In genomic region chr10:110323503-110323902, GRCh38 we compare ENCODE assay signal across 13 cellular contexts. TPM values are rescaled to one million over a fixed set of nuclear protein-coding genes. Genes with fewer than 3 reads are reported as not detected.
DNase-seq lines count a peak whose midpoint lies in the region; ATAC-seq and TF ChIP-seq lines count a peak whose summit lies in the region.
"Had no signal": no experiment of that assay in that cellular context is flagged by ENCODE, and none has a peak within 500 bp of the region (broad histone marks: within the 10 kb centered on the region; RNA-seq: fewer than 3 reads in every experiment).

No MANE protein-coding gene starts in this region.

- DNase-seq in BJ (ENCODE audit: low read depth), result peak; percentile 43
- peak; percentile 97 for DNase-seq in IMR-90
- peak; percentile 92 for DNase-seq in brain microvascular endothelial cell
- DNase-seq in memory B cell (ENCODE audit: low spot score in 2 of 2), result no peak
- no peak for DNase-seq in SJCRH30
- DNase-seq in activated effector memory CD4-positive, alpha-beta T cell treated with anti-CD3 and anti-CD28 coated beads, Interleukin-2, amount 50 U/mL, for 16 hours, result no peak
- DNase-seq: activated CD4-positive, alpha-beta T cell treated with anti-CD3 and anti-CD28 coated beads for 48 hours; kidney; NCI-H2171; testis had no signal

- H2BK5ac ChIP-seq in IMR-90 (ENCODE audit: low read depth, low read length, poor library complexity, severe bottlenecking), result peak overlapping the region; percentile 63

- POLR2A ChIA-PET in BJ (lab: Charles Lee), result interaction anchor here (0.6 kb wide), 1 partner anchor 541 kb away, joined by 3 read pairs; no protein-coding TSS in a partner anchor
- POLR2A ChIA-PET in IMR-90 (lab: Charles Lee; ENCODE audit: unreplicated experiment), result no interaction called here

- TF ChIP-seq POLR2A in IMR-90 (IDR thresholded peaks at IDR 0.05; ENCODE audit: low read depth, low read length), result peak; percentile 27; the same call in 1 of the 2 replicates

- peak overlapping the region; percentile 72 for H3K4ac ChIP-seq in IMR-90 (ENCODE audit: low read depth, low read length)

- H3K27me3 Mint-ChIP-seq in memory B cell, result peaks cover 2% of the 10 kb centered on the region
- H3K27me3 Mint-ChIP-seq: IgD-negative memory B cell had no signal

- H3K27me3 ChIP-seq in BJ (ENCODE audit: control insufficient read depth, insufficient read depth, low read length) (no peaks in the 10 kb centered on the region), IMR-90 (ENCODE audit: control insufficient read depth, insufficient read depth, low read length) (no peaks in the 10 kb centered on the region), brain microvascular endothelial cell (replicated peaks) (no peaks in the 10 kb centered on the region), SJCRH30 (no peaks in the 10 kb centered on the region)
- H3K27me3 ChIP-seq: testis had no signal

- H3K36me3 Mint-ChIP-seq in memory B cell, result peaks cover 11% of the 10 kb centered on the region

- peaks cover 5% of the 10 kb centered on the region; the same call in 1 of the 2 replicates for H4K20me1 ChIP-seq in IMR-90 (ENCODE audit: insufficient read depth, low read length)

- H3K27ac ChIP-seq in IMR-90 (ENCODE audit: insufficient read depth, low read length), result no peak overlapping the region
- peak overlapping the region; percentile 80 for H3K27ac ChIP-seq in brain microvascular endothelial cell
- H3K27ac ChIP-seq in SJCRH30, result no peak overlapping the region
- H3K27ac ChIP-seq: testis had no signal

- H3K36me3 ChIP-seq in BJ (ENCODE audit: control insufficient read depth, insufficient read depth, low read length), result no peaks in the 10 kb centered on the region
- no peaks in the 10 kb centered on the region for H3K36me3 ChIP-seq in IMR-90 (ENCODE audit: control insufficient read depth, insufficient read depth, low read length)
- no peaks in the 10 kb centered on the region for H3K36me3 ChIP-seq in brain microvascular endothelial cell (replicated peaks)
- no peaks in the 10 kb centered on the region for H3K36me3 ChIP-seq in SJCRH30

- no CpG with 5 or more reads among the region's 2 CpGs for WGBS in IMR-90 (ENCODE audit: extremely low coverage in 2 of 2, insufficient read length in 1 of 2), 2 experiments

- H3K4me3 Mint-ChIP-seq in memory B cell, result no peak overlapping the region
- H3K4me3 Mint-ChIP-seq: IgD-negative memory B cell had no signal

- BruUV-seq in IMR-90 (replicated peaks; lab: Mats Ljungman, UMichigan), result no TSS peak

- peak overlapping the region; percentile 74; the same call in 1 of the 2 replicates for H3K18ac ChIP-seq in IMR-90 (ENCODE audit: low read depth, low read length)

- H3K9me3 ChIP-seq in IMR-90 (ENCODE audit: control insufficient read depth, insufficient read depth, low read length) (peaks cover 6% of the 10 kb centered on the region; the same call in 1 of the 2 replicates), SJCRH30 (replicated peaks) (peaks cover 8% of the 10 kb centered on the region; the same call in 1 of the 2 replicates)
- H3K9me3 ChIP-seq: testis had no signal

- peak overlapping the region; percentile 8; the same call in 2 of the 3 replicates for H2BK15ac ChIP-seq in IMR-90 (ENCODE audit: low read depth, low read length)

- H3K4me1 ChIP-seq in IMR-90 (ENCODE audit: control insufficient read depth, insufficient read depth, low read length) (peaks cover 24% of the 10 kb centered on the region), SJCRH30 (peaks cover 10% of the 10 kb centered on the region; the same call in 1 of the 2 replicates)
- H3K4me1 ChIP-seq: testis had no signal

- H3K4me2 ChIP-seq in IMR-90 (ENCODE audit: low read depth, low read length), result no peak overlapping the region

- H3K4me3 ChIP-seq in BJ (ENCODE audit: low read depth, low read length) (no peak overlapping the region), IMR-90 (ENCODE audit: insufficient read depth, low read depth, low read length) (no peak overlapping the region), brain microvascular endothelial cell (ENCODE audit: low read depth, low read length) (no peak overlapping the region), SJCRH30 (no peak overlapping the region)
- H3K4me3 ChIP-seq: testis had no signal

- H3K27ac Mint-ChIP-seq in memory B cell, result peak overlapping the region; percentile 58

- CTCF ChIA-PET in BJ (lab: Yijun Ruan, JAX), result interaction anchor here (1.2 to 2.6 kb wide), 3 partner anchors 10 to 349 kb away, joined by 3 to 9 read pairs (median 3); no protein-coding TSS in a partner anchor
- CTCF ChIA-PET in IMR-90 (lab: Yijun Ruan, JAX), result interaction anchor here (0.6 to 1.6 kb wide), 4 partner anchors 11 to 268 kb away, joined by 3 to 6 read pairs (median 4); no protein-coding TSS in a partner anchor

- H3K9me1 ChIP-seq in IMR-90 (ENCODE audit: insufficient read depth, low read length), result peaks cover 21% of the 10 kb centered on the region

- no peak overlapping the region for H2AK9ac ChIP-seq in IMR-90 (replicated peaks; ENCODE audit: low read depth, low read length, poor library complexity)

- peak overlapping the region; percentile 56; the same call in 1 of the 2 replicates for H2BK120ac ChIP-seq in IMR-90 (ENCODE audit: low read depth, low read length)

- H2BK20ac ChIP-seq in IMR-90 (ENCODE audit: low read depth, low read length), result peak overlapping the region; percentile 7; the same call in 1 of the 2 replicates

- TF ChIP-seq RAD21 in IMR-90 (IDR thresholded peaks at IDR 0.05; ENCODE audit: low read length), result peak; percentile 31

- in situ Hi-C loops in IMR-90 (cut with MboI; ENCODE audit: low sequenced_read_pairs), result loop anchor here (25.0 kb wide), 1 partner anchor 1814 kb away; no protein-coding TSS in a partner anchor
- in situ Hi-C loops in brain microvascular endothelial cell (cut with HindIII; ENCODE audit: low pct_ligation_motif_present, low sequenced_read_pairs), result no loop called here

- H3K23ac ChIP-seq in IMR-90 (ENCODE audit: low read depth, low read length), result no peak overlapping the region

- H4K91ac ChIP-seq in IMR-90 (ENCODE audit: insufficient read depth, low read depth, low read length), result no peak overlapping the region

- H3K9ac ChIP-seq in IMR-90 (ENCODE audit: low read depth, low read length), result no peak overlapping the region

- dilution Hi-C loops in IMR-90 (cut with HindIII; ENCODE audit: low sequenced_read_pairs, unreplicated experiment), result no loop called here

- no peak overlapping the region for H3K56ac ChIP-seq in IMR-90 (ENCODE audit: extremely low read depth, insufficient read depth, low read length)

- no peaks in the 10 kb centered on the region for H3K79me1 ChIP-seq in IMR-90 (ENCODE audit: low read depth in 1 of 2, low read length in 2 of 2)

- intact Hi-C loops in IMR-90 (cut with micrococcal nuclease), result no loop called here

- TF ChIP-seq CTCF in BJ (IDR thresholded peaks at IDR 0.05; ENCODE audit: insufficient read depth, low read depth, low read length) (no peak), IMR-90 (conservative IDR thresholded peaks at IDR 0.05; ENCODE audit: low read depth, low read length) (no peak), brain microvascular endothelial cell (IDR thresholded peaks at IDR 0.05; ENCODE audit: low read depth, low read length, missing control alignments) (no peak)

- 0 out of 4 replicates have a peak overlapping the region, but pooled peaks have one; percentile 17 to 36 for H4K8ac ChIP-seq in IMR-90 (ENCODE audit: low read depth in 2 of 2, low read length in 2 of 2)

- H4K5ac ChIP-seq in IMR-90 (ENCODE audit: low read depth, low read length), result peak overlapping the region; percentile 21; the same call in 1 of the 2 replicates

- ATAC-seq in IMR-90 (ENCODE audit: low read depth), result peak; percentile 83
- ATAC-seq in memory B cell (ENCODE audit: low read depth), result no peak
- ATAC-seq in HG03280 (IDR thresholded peaks at IDR 0.05; ENCODE audit: unreplicated experiment), result no peak
- no peak for ATAC-seq in GM21526 (IDR thresholded peaks at IDR 0.05; ENCODE audit: low FRiP score, unreplicated experiment)

- H2AK5ac ChIP-seq in IMR-90 (ENCODE audit: low read depth, low read length), result no peak overlapping the region

- peaks cover 5% of the 10 kb centered on the region for H3K9me3 Mint-ChIP-seq in memory B cell

- no peak overlapping the region for H2AFZ ChIP-seq in IMR-90 (replicated peaks; ENCODE audit: low read length, poor library complexity)

- H3K4me1 Mint-ChIP-seq in memory B cell, result peaks cover 13% of the 10 kb centered on the region

- peak overlapping the region; percentile 85; the same call in 1 of the 2 replicates for H3K14ac ChIP-seq in IMR-90 (replicated peaks; ENCODE audit: low read depth, low read length)

TF ChIP-seq in IMR-90, 13 proteins besides CTCF, POLR2A, EP300 and RAD21 (continues in another document):
- TF ChIP-seq CHD1 (IDR thresholded peaks at IDR 0.05; ENCODE audit: low read depth, low read length) (no peak), MAFK (IDR thresholded peaks at IDR 0.05; ENCODE audit: low read depth, low read length) (peak; percentile 62), RCOR1 (IDR thresholded peaks at IDR 0.05; ENCODE audit: insufficient replicate concordance, low read length) (no peak), BHLHE40 (IDR thresholded peaks at IDR 0.05; ENCODE audit: low read depth, low read length) (peak; percentile 61), RFX5 (IDR thresholded peaks at IDR 0.05; ENCODE audit: low read depth, low read length) (no peak)
- TF ChIP-seq, protein P1, sequence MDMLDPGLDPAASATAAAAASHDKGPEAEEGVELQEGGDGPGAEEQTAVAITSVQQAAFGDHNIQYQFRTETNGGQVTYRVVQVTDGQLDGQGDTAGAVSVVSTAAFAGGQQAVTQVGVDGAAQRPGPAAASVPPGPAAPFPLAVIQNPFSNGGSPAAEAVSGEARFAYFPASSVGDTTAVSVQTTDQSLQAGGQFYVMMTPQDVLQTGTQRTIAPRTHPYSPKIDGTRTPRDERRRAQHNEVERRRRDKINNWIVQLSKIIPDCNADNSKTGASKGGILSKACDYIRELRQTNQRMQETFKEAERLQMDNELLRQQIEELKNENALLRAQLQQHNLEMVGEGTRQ (IDR thresholded peaks at IDR 0.05; ENCODE audit: low read depth, low read length), result peak; percentile 52; the same call in 1 of the 2 replicates

RNA-seq across cellular contexts. Expression of gene SMNDC1, which starts 18.8 kb away (rescaled TPM):
- polyA plus RNA-seq in BJ (2011; rRNA removed) (6.1 and 13.4 TPM in 2 replicates), IMR-90 (2012; rRNA removed) (12.2 and 15.1 TPM in 2 replicates)
- polyA minus RNA-seq in BJ (2011; rRNA and poly(A)+ RNA removed), result 4.1 and 6.3 TPM in 2 replicates
- total RNA-seq in IMR-90 (2012; rRNA removed), result 3.9 and 8.6 TPM in 2 replicates
- 3.6 and 4.1 TPM in 2 replicates for polyA plus RNA-seq in IMR-90 (2012; cell fraction: cytosol; rRNA removed)
- 3.3 and 15.7 TPM in 2 replicates for polyA plus RNA-seq in IMR-90 (2012; cell fraction: nucleus; rRNA removed; ENCODE audit: low replicate concordance)
- total RNA-seq in SJCRH30 (2014; rRNA removed; shearing (Covaris generic)), result 11.4 and 17.0 TPM in 2 replicates

Comparison
In these comparisons a context has a peak if more than half of its experiments do, and no peak if none do; other contexts are left out.
1. DNase-seq: peak in BJ (single experiment), IMR-90 (single experiment) and brain microvascular endothelial cell (single experiment); none in memory B cell (0 of 2), SJCRH30 (0 of 2) and activated effector memory CD4-positive, alpha-beta T cell treated with anti-CD3 and anti-CD28 coated beads, Interleukin-2, amount 50 U/mL, for 16 hours (single experiment).